1 cellular context compared by ENCODE assay signal in genomic region chr10:49308881-49309280, GRCh38.
TF ChIP-seq lines count a peak whose summit lies in the region.

No MANE protein-coding gene starts in this region.

TF ChIP-seq in GM12891, 5 proteins besides CTCF, POLR2A, EP300 and RAD21 (continued from another document):
- TF ChIP-seq TAF1 (IDR thresholded peaks at IDR 0.05; ENCODE audit: low read depth, low read length) (no peak), POU2F2 (IDR thresholded peaks at IDR 0.05; ENCODE audit: low read depth, low read length) (no peak)
